In genomic region chr19:56838930-56839664, GRCh38 we compare ENCODE assay signal across 8 cellular contexts. TPM values are rescaled to one million over a fixed set of nuclear protein-coding genes. Genes with fewer than 3 reads are reported as not detected.
A peak's percentile ranks its signal among the peaks of the same experiment; 100 is the strongest.
DNase-seq lines count a peak whose midpoint lies in the region; ATAC-seq and TF ChIP-seq lines count a peak whose summit lies in the region.

No MANE protein-coding gene starts in this region.

- H3K9me3 Mint-ChIP-seq in naive thymus-derived CD4-positive, alpha-beta T cell = peaks cover 25 to 59% (median 40%) of the 10 kb centered on the region in 11 donors

- CTCF ChIA-PET in naive thymus-derived CD4-positive, alpha-beta T cell (lab: Charles Lee) = no interaction called here

- peak overlapping the region in 3 of 4 donors; percentile 91 for H3K27ac ChIP-seq in esophagus squamous epithelium
- no peak overlapping the region for H3K27ac ChIP-seq in naive thymus-derived CD4-positive, alpha-beta T cell (ENCODE audit: low read depth, low read length)

- H3K27ac Mint-ChIP-seq in naive thymus-derived CD4-positive, alpha-beta T cell = peak overlapping the region in 1 of 9 donors; percentile 45

- DNase-seq in AG09319 (ENCODE audit: extremely low read depth, low read depth) (peak; percentile 34), NT2/D1 (ENCODE audit: low read depth, low spot score) (peak; percentile 97), esophagus squamous epithelium (lab: John Stamatoyannopoulos, UW) (peak; percentile 56), SW 1271 (lab: John Stamatoyannopoulos, UW) (no peak), EL (no peak)
- DNase-seq in naive thymus-derived CD4-positive, alpha-beta T cell = no peak

- H3K27me3 ChIP-seq in NT2/D1 (ENCODE audit: insufficient read depth, insufficient read length) = no peaks in the 10 kb centered on the region
- H3K27me3 ChIP-seq in esophagus squamous epithelium = peaks cover 0 to 12% (median 0%) of the 10 kb centered on the region in 4 donors
- H3K27me3 ChIP-seq in naive thymus-derived CD4-positive, alpha-beta T cell (ENCODE audit: control insufficient read depth in 2 of 2, insufficient read depth in 2 of 2, low read length in 2 of 2) = no peaks in the 10 kb centered on the region

- no peak for TF ChIP-seq POLR2A in esophagus squamous epithelium (IDR thresholded peaks at IDR 0.05)

- H3K36me3 Mint-ChIP-seq in naive thymus-derived CD4-positive, alpha-beta T cell = peaks cover 2 to 31% (median 17%) of the 10 kb centered on the region in 5 donors

- H3K9me3 ChIP-seq in NT2/D1 (ENCODE audit: insufficient read depth, low read length) (no peaks in the 10 kb centered on the region), esophagus squamous epithelium (peaks cover 0 to 44% (median 6%) of the 10 kb centered on the region in 3 donors)
- peaks cover 0 to 59% (median 12%) of the 10 kb centered on the region in 3 experiments for H3K9me3 ChIP-seq in naive thymus-derived CD4-positive, alpha-beta T cell (ENCODE audit: control insufficient read depth in 2 of 3, low read length in 3 of 3)

- no peaks in the 10 kb centered on the region for H3K4me1 ChIP-seq in NT2/D1 (ENCODE audit: insufficient read depth, insufficient read length)
- peaks cover 0 to 21% (median 0%) of the 10 kb centered on the region in 3 donors for H3K4me1 ChIP-seq in esophagus squamous epithelium
- no peaks in the 10 kb centered on the region for H3K4me1 ChIP-seq in naive thymus-derived CD4-positive, alpha-beta T cell (ENCODE audit: control insufficient read depth in 2 of 2, insufficient read depth in 2 of 2, low read length in 2 of 2)

- intact Hi-C loops in esophagus squamous epithelium (cut with DNase I) = no loop called here
- intact Hi-C loops in naive thymus-derived CD4-positive, alpha-beta T cell (cut with micrococcal nuclease) = no loop called here

- peaks cover 2 to 34% (median 28%) of the 10 kb centered on the region in 5 donors for H3K27me3 Mint-ChIP-seq in naive thymus-derived CD4-positive, alpha-beta T cell

- H3K9ac ChIP-seq in NT2/D1 (ENCODE audit: insufficient read length, low read depth) = peak overlapping the region; percentile 50

- 58 to 67% methylated on average over 14 to 19 of the region's 33 CpGs for WGBS in esophagus squamous epithelium, 2 donors

- peak; percentile 72 for ATAC-seq in naive thymus-derived CD4-positive, alpha-beta T cell
- ATAC-seq in HG02623 (IDR thresholded peaks at IDR 0.05; ENCODE audit: unreplicated experiment) = no peak
- no peak for ATAC-seq in GM18498 (IDR thresholded peaks at IDR 0.05; ENCODE audit: unreplicated experiment)

- no peak for TF ChIP-seq CTCF in AG09319 (IDR thresholded peaks at IDR 0.05; ENCODE audit: low read depth, low read length)
- TF ChIP-seq CTCF in esophagus squamous epithelium (IDR thresholded peaks at IDR 0.05) = no peak

- peaks cover 0 to 5% (median 0%) of the 10 kb centered on the region in 7 donors for H3K4me1 Mint-ChIP-seq in naive thymus-derived CD4-positive, alpha-beta T cell

- peak overlapping the region; percentile 91 for H3K4me3 ChIP-seq in NT2/D1 (ENCODE audit: insufficient read length, low read depth)
- H3K4me3 ChIP-seq in esophagus squamous epithelium = peak overlapping the region in 3 of 4 donors; percentile 53 to 66 (median 56)
- H3K4me3 ChIP-seq in naive thymus-derived CD4-positive, alpha-beta T cell (ENCODE audit: low read length) = no peak overlapping the region

- H3K4me3 Mint-ChIP-seq in naive thymus-derived CD4-positive, alpha-beta T cell = peak overlapping the region in 4 of 10 donors; percentile 9 to 35 (median 12)

- peaks cover 20% of the 10 kb centered on the region for H3K36me3 ChIP-seq in NT2/D1 (ENCODE audit: insufficient read depth, insufficient read length, low read length)
- no peaks in the 10 kb centered on the region for H3K36me3 ChIP-seq in esophagus squamous epithelium
- no peaks in the 10 kb centered on the region for H3K36me3 ChIP-seq in naive thymus-derived CD4-positive, alpha-beta T cell (ENCODE audit: control insufficient read depth in 2 of 3, insufficient read depth in 3 of 3, low read length in 3 of 3)

- POLR2A ChIA-PET in naive thymus-derived CD4-positive, alpha-beta T cell (lab: Charles Lee) = no interaction called here

RNA-seq across cellular contexts. Expression of gene PEG3, which starts 1.4 kb away (rescaled TPM):
- 1 to 10 TPM in 3 of 4 donors, under 1 TPM in 1; 0.57 to 4.0 (median 1.9) TPM for total RNA-seq in esophagus squamous epithelium
- under 1 TPM in 1 of 5 experiments, not detected in 4; 0.15 TPM for total RNA-seq in naive thymus-derived CD4-positive, alpha-beta T cell
- not detected for polyA plus RNA-seq in naive thymus-derived CD4-positive, alpha-beta T cell

RNA-seq across cellular contexts. Expression of gene ZIM2, which starts 1.4 kb away (rescaled TPM):
- total RNA-seq in esophagus squamous epithelium = under 1 TPM in 1 of 4 donors, not detected in 3; 0.38 TPM
- total RNA-seq in naive thymus-derived CD4-positive, alpha-beta T cell = not detected
- polyA plus RNA-seq in naive thymus-derived CD4-positive, alpha-beta T cell = not detected

Comparison
In these comparisons a context has a peak if more than half of its experiments do, and no peak if none do; other contexts are left out.
1. DNase-seq: peak in AG09319 (single experiment), NT2/D1 (single experiment) and esophagus squamous epithelium (single experiment); none in naive thymus-derived CD4-positive, alpha-beta T cell (0 of 9), SW 1271 (0 of 2) and EL (single experiment).